ENCODE assay signal across 1 cellular context in genomic region chr1:209383422-209383821, GRCh38.
TF ChIP-seq lines count a peak whose summit lies in the region.

No MANE protein-coding gene starts in this region.

TF ChIP-seq in A549, 52 proteins besides CTCF, POLR2A, EP300 and RAD21 (continued from another document):
- TF ChIP-seq BCL3 (IDR thresholded peaks at IDR 0.05) = no peak
- no peak for TF ChIP-seq FOXS1 (CRISPR knock-in tag; IDR thresholded peaks at IDR 0.05)
- no peak for TF ChIP-seq EHF (CRISPR knock-in tag; IDR thresholded peaks at IDR 0.05)
- TF ChIP-seq EHMT2 (IDR thresholded peaks at IDR 0.05; ENCODE audit: low read depth) = no peak
